In genomic region chr5:132434391-132434790, GRCh38 we compare ENCODE assay signal across 13 cellular contexts. TPM values are rescaled to one million over a fixed set of nuclear protein-coding genes. Genes with fewer than 3 reads are reported as not detected.
DNase-seq lines count a peak whose midpoint lies in the region; ATAC-seq, FAIRE-seq and TF ChIP-seq lines count a peak whose summit lies in the region.
"Had no signal": no experiment of that assay in that cellular context is flagged by ENCODE, and none has a peak within 500 bp of the region (broad histone marks: within the 10 kb centered on the region; RNA-seq: fewer than 3 reads in every experiment).

No MANE protein-coding gene starts in this region.

- H3K4me1 ChIP-seq in HepG2 (ENCODE audit: insufficient read depth, low read length) (peaks cover 31% of the 10 kb centered on the region), spleen (peaks cover 66 to 100% (median 93%) of the 10 kb centered on the region in 6 donors)

- in situ Hi-C loops in HepG2 (cut with HindIII; ENCODE audit: extremely low pct_ligation_motif_present, low pct_unique_long_range_greater_than_20kb) (no loop called here), GM13977 (cut with MboI; ENCODE audit: low pct_unique_long_range_greater_than_20kb, low sequenced_read_pairs, unreplicated experiment) (no loop called here)

- no peaks in the 10 kb centered on the region for H3K9me3 Mint-ChIP-seq in activated CD4-positive, alpha-beta T cell treated with anti-CD3 and anti-CD28 coated beads for 36 hours (ENCODE audit: low read depth)
- no peaks in the 10 kb centered on the region for H3K9me3 Mint-ChIP-seq in activated T-helper 17 cell treated with anti-CD3 and anti-CD28 coated beads, Interleukin-2, amount 50 U/mL, for 72 hours
- H3K9me3 Mint-ChIP-seq in endothelial cell (ENCODE audit: unreplicated experiment): no peaks in the 10 kb centered on the region

- POLR2A ChIA-PET in activated CD4-positive, alpha-beta T cell treated with anti-CD3 and anti-CD28 coated beads for 36 hours (lab: Charles Lee): no interaction called here
- POLR2A ChIA-PET in HepG2 (lab: Yijun Ruan, JAX): interaction anchor here (1.5 to 2.4 kb wide), 2 partner anchors 56 to 61 kb away, joined by 8 to 9 read pairs; partner anchors contain the start of gene IRF1

- ATAC-seq in activated CD4-positive, alpha-beta T cell treated with anti-CD3 and anti-CD28 coated beads for 36 hours: no peak
- ATAC-seq in activated T-helper 17 cell treated with anti-CD3 and anti-CD28 coated beads, Interleukin-2, amount 50 U/mL, for 72 hours (replicated peaks): no peak
- ATAC-seq in HepG2 (no peak), HG03108 (IDR thresholded peaks at IDR 0.05; ENCODE audit: unreplicated experiment) (no peak)
- ATAC-seq: Panc1 had no signal

- TF ChIP-seq CTCF in HepG2 (CRISPR knock-in tag; IDR thresholded peaks at IDR 0.05) (no peak), spleen (IDR thresholded peaks at IDR 0.05 in 8 of 11, conservative IDR thresholded peaks at IDR 0.05 in 3 of 11) (no peak), GM13977 (IDR thresholded peaks at IDR 0.05; ENCODE audit: extremely low read depth, insufficient read depth, missing control alignments) (no peak), endothelial cell (IDR thresholded peaks at IDR 0.05; ENCODE audit: unreplicated experiment) (no peak)

- H3K4me3 ChIP-seq in HepG2 (replicated peaks in 1 of 3; ENCODE audit: insufficient read depth in 1 of 3, low read depth in 2 of 3, low read length in 3 of 3) (peak overlapping the region in 2 of 3 experiments; percentile 9 to 39; a peak in 1 of 6 replicates), spleen (no peak overlapping the region)
- H3K4me3 ChIP-seq: testis had no signal

- intact Hi-C loops in activated CD4-positive, alpha-beta T cell treated with anti-CD3 and anti-CD28 coated beads for 36 hours (cut with DNase I, micrococcal nuclease): no loop called here
- intact Hi-C loops in HepG2 (cut with micrococcal nuclease; ENCODE audit: unreplicated experiment) (no loop called here), spleen (cut with DNase I; ENCODE audit: low total_unique reads) (no loop called here)

- no peaks in the 10 kb centered on the region for H3K27me3 Mint-ChIP-seq in activated CD4-positive, alpha-beta T cell treated with anti-CD3 and anti-CD28 coated beads for 36 hours
- H3K27me3 Mint-ChIP-seq in activated T-helper 17 cell treated with anti-CD3 and anti-CD28 coated beads, Interleukin-2, amount 50 U/mL, for 72 hours: no peaks in the 10 kb centered on the region
- no peaks in the 10 kb centered on the region for H3K27me3 Mint-ChIP-seq in endothelial cell (ENCODE audit: unreplicated experiment)

- BruUV-seq in HepG2 (replicated peaks; lab: Mats Ljungman, UMichigan): no TSS peak

- WGBS in HepG2 (ENCODE audit: low lambda C conversion rate): 61% methylated on average over 3 of the region's 3 CpGs
- 86 to 94% (median 90%) methylated on average over 3 of the region's 3 CpGs for WGBS in spleen, 5 donors

- CTCF ChIA-PET in activated CD4-positive, alpha-beta T cell treated with anti-CD3 and anti-CD28 coated beads for 36 hours (lab: Charles Lee): interaction anchor here (1.4 to 13.9 kb wide), 2 partner anchors 24 to 32 kb away, joined by 5 to 89 read pairs; no protein-coding TSS in a partner anchor
- CTCF ChIA-PET in HepG2 (lab: Yijun Ruan, JAX; ENCODE audit: low intra/inter-chr PET ratio, low total read pairs): no interaction called here

- TF ChIP-seq POLR2A in HepG2 (IDR thresholded peaks at IDR 0.05; ENCODE audit: insufficient read depth in 1 of 2, low read depth in 2 of 2, low read length in 2 of 2) (no peak), spleen (IDR thresholded peaks at IDR 0.05) (no peak)

- TF ChIP-seq EP300 in HepG2 (IDR thresholded peaks at IDR 0.05; ENCODE audit: low read depth in 2 of 2, low read length in 2 of 2): no peak
- TF ChIP-seq EP300 in HepG2 (CRISPR knock-in tag; IDR thresholded peaks at IDR 0.05; ENCODE audit: borderline replicate concordance): no peak

- H3K4me2 ChIP-seq in HepG2 (ENCODE audit: low read depth, low read length): peak overlapping the region; percentile 72

- peaks cover 33% of the 10 kb centered on the region for H3K36me3 Mint-ChIP-seq in activated CD4-positive, alpha-beta T cell treated with anti-CD3 and anti-CD28 coated beads for 36 hours (ENCODE audit: low read depth)
- H3K36me3 Mint-ChIP-seq in activated T-helper 17 cell treated with anti-CD3 and anti-CD28 coated beads, Interleukin-2, amount 50 U/mL, for 72 hours (ENCODE audit: low read depth): peaks cover 56% of the 10 kb centered on the region
- H3K36me3 Mint-ChIP-seq in endothelial cell (ENCODE audit: low read depth, unreplicated experiment): no peaks in the 10 kb centered on the region

- TF ChIP-seq RAD21 in HepG2 (CRISPR knock-in tag; IDR thresholded peaks at IDR 0.05): no peak

- H2AFZ ChIP-seq in HepG2 (ENCODE audit: low read length): peak overlapping the region; percentile 18

- H3K4me3 Mint-ChIP-seq in activated CD4-positive, alpha-beta T cell treated with anti-CD3 and anti-CD28 coated beads for 36 hours: no peak overlapping the region
- no peak overlapping the region for H3K4me3 Mint-ChIP-seq in activated T-helper 17 cell treated with anti-CD3 and anti-CD28 coated beads, Interleukin-2, amount 50 U/mL, for 72 hours
- H3K4me3 Mint-ChIP-seq in endothelial cell (ENCODE audit: unreplicated experiment): no peak overlapping the region

- peak overlapping the region; percentile 20 for H3K27ac Mint-ChIP-seq in activated CD4-positive, alpha-beta T cell treated with anti-CD3 and anti-CD28 coated beads for 36 hours
- H3K27ac Mint-ChIP-seq in activated T-helper 17 cell treated with anti-CD3 and anti-CD28 coated beads, Interleukin-2, amount 50 U/mL, for 72 hours: peak overlapping the region; percentile 29
- H3K27ac Mint-ChIP-seq in endothelial cell (ENCODE audit: unreplicated experiment): no peak overlapping the region

- H3K4me1 Mint-ChIP-seq in activated CD4-positive, alpha-beta T cell treated with anti-CD3 and anti-CD28 coated beads for 36 hours: peaks cover 85% of the 10 kb centered on the region
- peaks cover 76% of the 10 kb centered on the region for H3K4me1 Mint-ChIP-seq in activated T-helper 17 cell treated with anti-CD3 and anti-CD28 coated beads, Interleukin-2, amount 50 U/mL, for 72 hours
- peaks cover 8% of the 10 kb centered on the region for H3K4me1 Mint-ChIP-seq in endothelial cell (ENCODE audit: unreplicated experiment)

- H3K79me2 ChIP-seq in HepG2 (ENCODE audit: insufficient read depth, low read length): no peaks in the 10 kb centered on the region

- peak overlapping the region; percentile 19; the same call in 1 of the 2 replicates for H3K9ac ChIP-seq in HepG2 (ENCODE audit: insufficient read depth, low read depth, low read length)

- DNase-seq in activated CD4-positive, alpha-beta T cell treated with anti-CD3 and anti-CD28 coated beads for 36 hours: no peak
- DNase-seq in activated CD4-positive, alpha-beta T cell treated with anti-CD3 and anti-CD28 coated beads, Interleukin-2, amount 50 U/mL, for 4 hours: no peak
- DNase-seq in HepG2 (ENCODE audit: low spot score) (no peak), spleen (no peak), GM13977 (ENCODE audit: low spot score) (no peak), endothelial cell (ENCODE audit: low spot score) (no peak)
- DNase-seq: 8988T, head of caudate nucleus, MV-4-11, testis had no signal

- no peaks in the 10 kb centered on the region for H4K20me1 ChIP-seq in HepG2 (ENCODE audit: insufficient read depth, low read length)

- H3K9me3 ChIP-seq in HepG2 (ENCODE audit: low read length) (no peaks in the 10 kb centered on the region), spleen (no peaks in the 10 kb centered on the region)
- H3K9me3 ChIP-seq: testis had no signal

- no peak for FAIRE-seq in HepG2 (lab: Jason Lieb, UNC)

- peak overlapping the region; percentile 42 for H3K27ac ChIP-seq in HepG2 (ENCODE audit: extremely low read length, insufficient read depth, low read length)
- peak overlapping the region in 6 of 8 donors; percentile 5 to 99 (median 62) for H3K27ac ChIP-seq in spleen
- H3K27ac ChIP-seq: testis had no signal

- no peaks in the 10 kb centered on the region for H3K36me3 ChIP-seq in HepG2 (replicated peaks in 1 of 2; ENCODE audit: control insufficient read depth in 1 of 2, insufficient read depth in 2 of 2, low read length in 2 of 2)
- H3K36me3 ChIP-seq in spleen: peaks cover 0 to 32% (median 4%) of the 10 kb centered on the region in 6 donors

- H3K27me3 ChIP-seq in HepG2 (ENCODE audit: control insufficient read depth in 1 of 2, insufficient read depth in 2 of 2, low read length in 2 of 2): no peaks in the 10 kb centered on the region
- no peaks in the 10 kb centered on the region for H3K27me3 ChIP-seq in spleen (replicated peaks in 1 of 7)
- H3K27me3 ChIP-seq: testis had no signal

RNA-seq across cellular contexts. Expression of gene IRF1, which starts 56.2 kb away (rescaled TPM):
- 100 to 1,000 TPM; 121 to 130 TPM for total RNA-seq in activated CD4-positive, alpha-beta T cell treated with anti-CD3 and anti-CD28 coated beads for 36 hours
- 100 to 1,000 TPM; 125 to 174 TPM for total RNA-seq in activated T-helper 17 cell treated with anti-CD3 and anti-CD28 coated beads, Interleukin-2, amount 50 U/mL, for 72 hours
- total RNA-seq in HepG2 (2016; rRNA removed; fragmentation: Illumina TruSeq; extraction: Trizol): 5.8 and 8.8 TPM in 2 replicates
- total RNA-seq in HepG2 (2016; cell fraction: cytosol; rRNA removed; fragmentation: Illumina TruSeq; extraction: Trizol; ENCODE audit: low read depth): 1.2 and 1.9 TPM in 2 replicates
- total RNA-seq in HepG2 (2016; cell fraction: insoluble cytoplasmic fraction; rRNA removed; fragmentation: Illumina TruSeq; extraction: Trizol): 4.4 and 10.1 TPM in 2 replicates
- 2.5 and 3.3 TPM in 2 replicates for total RNA-seq in HepG2 (2016; cell fraction: membrane; rRNA removed; fragmentation: Illumina TruSeq; extraction: Trizol)
- 14.5 and 19.2 TPM in 2 replicates for total RNA-seq in HepG2 (2016; cell fraction: nucleus; rRNA removed; fragmentation: Illumina TruSeq; extraction: Trizol)
- 4.1 and 4.4 TPM in 2 replicates for polyA plus RNA-seq in HepG2 (2011; rRNA removed)
- 4.7 and 4.8 TPM in 2 replicates for polyA plus RNA-seq in HepG2 (2011; cell fraction: cytosol; rRNA removed)
- 10.1 and 10.8 TPM in 2 replicates for polyA plus RNA-seq in HepG2 (2011; cell fraction: nucleus; rRNA removed)
- 3.4 and 4.0 TPM in 2 replicates for polyA plus RNA-seq in HepG2 (2012)
- 0.75 and 0.77 TPM in 2 replicates for polyA plus RNA-seq in HepG2 (2016; cell fraction: cytosol; fragmentation: Illumina TruSeq; extraction: Trizol; ENCODE audit: low read depth)
- polyA plus RNA-seq in HepG2 (2016; cell fraction: insoluble cytoplasmic fraction; fragmentation: Illumina TruSeq; extraction: Trizol; ENCODE audit: low read depth): 5.3 and 6.8 TPM in 2 replicates
- 0.80 and 1.4 TPM in 2 replicates for polyA plus RNA-seq in HepG2 (2016; cell fraction: membrane; fragmentation: Illumina TruSeq; extraction: Trizol; ENCODE audit: low read depth)
- 8.7 and 9.9 TPM in 2 replicates for polyA plus RNA-seq in HepG2 (2016; cell fraction: nucleus; fragmentation: Illumina TruSeq; extraction: Trizol; ENCODE audit: insufficient read depth, low read depth)
- 24.0 and 36.4 TPM in 2 replicates for polyA minus RNA-seq in HepG2 (2011; rRNA and poly(A)+ RNA removed; ENCODE audit: low replicate concordance)
- 4.7 and 7.5 TPM in 2 replicates for polyA minus RNA-seq in HepG2 (2011; cell fraction: cytosol; rRNA and poly(A)+ RNA removed)
- polyA minus RNA-seq in HepG2 (2011; cell fraction: nucleus; rRNA and poly(A)+ RNA removed): 28.5 and 37.7 TPM in 2 replicates
- 100 to 1,000 TPM; 146 to 307 (median 165) TPM for total RNA-seq in spleen
- polyA plus RNA-seq in spleen: 100 to 1,000 TPM in 1 of 3 donors, 10 to 100 TPM in 2; 57.9 to 113 (median 59.7) TPM
- total RNA-seq in endothelial cell (ENCODE audit: unreplicated experiment): 7.1 TPM

Comparison
In these comparisons a context has a peak if more than half of its experiments do, and no peak if none do; other contexts are left out.
1. H3K4me3 ChIP-seq: peak in HepG2 (2 of 3); none in spleen (0 of 8).
2. RNA of gene IRF1, which starts 56.2 kb away (total RNA-seq): 125 to 174 TPM in activated T-helper 17 cell treated with anti-CD3 and anti-CD28 coated beads, Interleukin-2, amount 50 U/mL, for 72 hours, 146 to 307 TPM in spleen and 121 to 130 TPM in activated CD4-positive, alpha-beta T cell treated with anti-CD3 and anti-CD28 coated beads for 36 hours; 1.2 to 19.2 TPM in HepG2 and 7.1 TPM in endothelial cell (single experiment); every median in the first group is over 4 times any median in the second.